ENCODE assay signal across 8 cellular contexts in the genomic region with DNA sequence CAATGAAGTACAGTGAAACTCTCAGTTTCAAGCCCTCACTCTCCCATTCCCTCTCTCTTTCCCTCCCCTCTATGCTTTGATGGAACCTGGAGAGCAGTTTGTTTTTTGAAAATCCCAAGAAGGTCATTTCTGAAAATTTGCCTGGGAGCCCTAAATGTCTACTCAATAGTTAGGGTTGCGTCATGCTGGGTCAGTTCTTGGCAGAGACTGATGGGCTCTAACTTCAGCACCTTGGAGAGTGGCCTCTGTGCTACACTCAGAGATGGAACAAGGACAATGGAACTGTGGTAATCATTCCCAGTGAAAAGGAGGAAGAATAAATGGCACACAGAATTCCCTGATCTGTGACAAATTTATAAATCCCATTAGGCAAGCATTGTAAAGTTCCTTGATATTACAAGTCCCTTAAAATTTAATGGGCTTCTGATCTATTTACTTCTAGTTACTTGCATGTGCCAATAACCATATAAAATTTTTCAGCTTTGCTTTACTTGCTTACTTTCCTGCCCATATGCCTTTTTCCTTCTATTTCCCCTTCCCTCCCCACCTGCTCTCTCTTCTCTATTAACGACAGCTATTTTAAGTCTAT.
DNase-seq lines count a peak whose midpoint lies in the region; ATAC-seq, FAIRE-seq and TF ChIP-seq lines count a peak whose summit lies in the region.

No MANE protein-coding gene starts in this region.

- no peak overlapping the region for H3K27ac Mint-ChIP-seq in T-helper 2 cell treated with Interferon-gamma antibody and Interleukin-4, amounts not matched to agents 5 μg/mL and 100 μg/mL, for 36 hours

- H4K20me1 ChIP-seq in keratinocyte (ENCODE audit: control insufficient read depth, extremely low read depth, insufficient read depth, low read length), result no peaks in the 10 kb centered on the region

- H3K9me3 ChIP-seq in keratinocyte (ENCODE audit: control insufficient read depth, low read depth, low read length), result no peaks in the 10 kb centered on the region

- H2AFZ ChIP-seq in keratinocyte (ENCODE audit: control insufficient read depth, low read length), result no peak overlapping the region

- H3K4me1 ChIP-seq in keratinocyte (ENCODE audit: control insufficient read depth, extremely low read depth, insufficient read depth, low read length), result no peaks in the 10 kb centered on the region

- no peak for ATAC-seq in GM21515 (IDR thresholded peaks at IDR 0.05; ENCODE audit: unreplicated experiment)
- no peak for ATAC-seq in HG02798 (IDR thresholded peaks at IDR 0.05; ENCODE audit: poor library complexity, unreplicated experiment)

- H3K4me2 ChIP-seq in keratinocyte (ENCODE audit: control insufficient read depth, extremely low read depth, insufficient read depth, low read depth, low read length), result no peak overlapping the region

- no peaks in the 10 kb centered on the region for H3K79me2 ChIP-seq in keratinocyte (ENCODE audit: control insufficient read depth, insufficient read depth, low read length)

- H3K27me3 ChIP-seq in keratinocyte (ENCODE audit: control insufficient read depth, extremely low read depth, insufficient read depth, low read length), result peaks cover under 1% of the 10 kb centered on the region

- H3K9ac ChIP-seq in keratinocyte (ENCODE audit: control insufficient read depth, extremely low read depth, insufficient read depth, low read length), result no peak overlapping the region

- no peaks in the 10 kb centered on the region for H3K36me3 ChIP-seq in keratinocyte (ENCODE audit: control insufficient read depth in 2 of 2, extremely low read depth in 1 of 2, insufficient read depth in 2 of 2, low read length in 2 of 2)

- H3K27ac ChIP-seq in keratinocyte (ENCODE audit: control insufficient read depth, insufficient read depth, low read length), result no peak overlapping the region

- H3K27me3 Mint-ChIP-seq in T-helper 2 cell treated with Interferon-gamma antibody and Interleukin-4, amounts not matched to agents 5 μg/mL and 100 μg/mL, for 36 hours (ENCODE audit: low read depth), result no peaks in the 10 kb centered on the region

- no peaks in the 10 kb centered on the region for H3K9me3 Mint-ChIP-seq in T-helper 2 cell treated with Interferon-gamma antibody and Interleukin-4, amounts not matched to agents 5 μg/mL and 100 μg/mL, for 36 hours

- dilution Hi-C loops in keratinocyte (cut with MboI; ENCODE audit: extremely low pct_ligation_motif_present, low sequenced_read_pairs), result no loop called here

- no peaks in the 10 kb centered on the region for H3K4me1 Mint-ChIP-seq in T-helper 2 cell treated with Interferon-gamma antibody and Interleukin-4, amounts not matched to agents 5 μg/mL and 100 μg/mL, for 36 hours (ENCODE audit: low read depth)

- H3K4me3 ChIP-seq in keratinocyte (ENCODE audit: control insufficient read depth in 2 of 3, extremely low read depth in 1 of 3, insufficient read depth in 2 of 3, low read depth in 1 of 3, low read length in 3 of 3), result no peak overlapping the region

- TF ChIP-seq CTCF in AG09319 (IDR thresholded peaks at IDR 0.05; ENCODE audit: low read depth, low read length) (no peak), keratinocyte (optimal IDR thresholded peaks at IDR 0.05 in 1 of 3, IDR thresholded peaks at IDR 0.05 in 1 of 3, conservative IDR thresholded peaks at IDR 0.05 in 1 of 3; ENCODE audit: extremely low read depth in 1 of 3, insufficient read depth in 2 of 3, low read length in 3 of 3) (no peak)

- FAIRE-seq in keratinocyte (lab: Jason Lieb, UNC), result peak; percentile 64

- H3K9me1 ChIP-seq in keratinocyte (ENCODE audit: control insufficient read depth, extremely low read depth, insufficient read depth, low read length), result no peaks in the 10 kb centered on the region

- no peak overlapping the region for H3K4me3 Mint-ChIP-seq in T-helper 2 cell treated with Interferon-gamma antibody and Interleukin-4, amounts not matched to agents 5 μg/mL and 100 μg/mL, for 36 hours

- DNase-seq in AG09319 (ENCODE audit: extremely low read depth, low read depth) (peak; percentile 2), HT1080 (ENCODE audit: low read depth) (peak; percentile 31), amniotic epithelial cell (ENCODE audit: low read depth) (peak; percentile 50), keratinocyte (ENCODE audit: low read depth, low spot score) (peak; percentile 7), epidermal melanocyte (ENCODE audit: insufficient read length, low spot score) (no peak)
- DNase-seq in T-helper 2 cell treated with Interferon-gamma antibody and Interleukin-4, amounts not matched to agents 5 μg/mL and 100 μg/mL, for 36 hours (ENCODE audit: low spot score), result no peak

- H3K36me3 Mint-ChIP-seq in T-helper 2 cell treated with Interferon-gamma antibody and Interleukin-4, amounts not matched to agents 5 μg/mL and 100 μg/mL, for 36 hours (ENCODE audit: low read depth), result no peaks in the 10 kb centered on the region

Comparison
In these comparisons a context has a peak if more than half of its experiments do, and no peak if none do; other contexts are left out.
1. DNase-seq: peak in AG09319 (single experiment), HT1080 (single experiment), amniotic epithelial cell (single experiment) and keratinocyte (single experiment); none in epidermal melanocyte (single experiment) and T-helper 2 cell treated with Interferon-gamma antibody and Interleukin-4, amounts not matched to agents 5 μg/mL and 100 μg/mL, for 36 hours (single experiment).